ENCODE assay signal across 15 cellular contexts in genomic region chr17:66783656-66784381, GRCh38. TPM values are rescaled to one million over a fixed set of nuclear protein-coding genes. Genes with fewer than 3 reads are reported as not detected.
DNase-seq lines count a peak whose midpoint lies in the region; ATAC-seq and TF ChIP-seq lines count a peak whose summit lies in the region.
"Had no signal": no experiment of that assay in that cellular context is flagged by ENCODE, and none has a peak within 500 bp of the region (broad histone marks: within the 10 kb centered on the region; RNA-seq: fewer than 3 reads in every experiment).

No MANE protein-coding gene starts in this region.

- TF ChIP-seq CTCF in chondrocyte (IDR thresholded peaks at IDR 0.05) (no peak), foreskin fibroblast (IDR thresholded peaks at IDR 0.05; ENCODE audit: low read depth, low read length) (no peak)

- H3K4me3 ChIP-seq in H7 (ENCODE audit: insufficient read depth, low read depth, low read length) (no peak overlapping the region), foreskin fibroblast (ENCODE audit: low read depth in 1 of 2, low read length in 2 of 2) (no peak overlapping the region)
- H3K4me3 ChIP-seq: A549, K562 had no signal

- H3K36me3 Mint-ChIP-seq in chondrocyte (ENCODE audit: low read depth): peaks cover 5% of the 10 kb centered on the region

- no peak overlapping the region for H3K4me3 Mint-ChIP-seq in stimulated activated naive CD8-positive, alpha-beta T cell treated with anti-CD3 and anti-CD28 coated beads, Interleukin-15, amount 100 ng/mL, for 72 hours
- no peak overlapping the region for H3K4me3 Mint-ChIP-seq in chondrocyte (ENCODE audit: unreplicated experiment)
- H3K4me3 Mint-ChIP-seq: CD8-positive, alpha-beta memory T cell had no signal

- H3K4me1 Mint-ChIP-seq in stimulated activated naive CD8-positive, alpha-beta T cell treated with anti-CD3 and anti-CD28 coated beads, Interleukin-15, amount 100 ng/mL, for 72 hours: no peaks in the 10 kb centered on the region
- H3K4me1 Mint-ChIP-seq in chondrocyte (ENCODE audit: low read depth): no peaks in the 10 kb centered on the region

- H3K27ac Mint-ChIP-seq in stimulated activated naive CD8-positive, alpha-beta T cell treated with anti-CD3 and anti-CD28 coated beads, Interleukin-15, amount 100 ng/mL, for 72 hours: peak overlapping the region in 1 of 2 donors; percentile 80
- no peak overlapping the region for H3K27ac Mint-ChIP-seq in chondrocyte (ENCODE audit: unreplicated experiment)

- H3K27me3 Mint-ChIP-seq in stimulated activated naive CD8-positive, alpha-beta T cell treated with anti-CD3 and anti-CD28 coated beads, Interleukin-15, amount 100 ng/mL, for 72 hours: no peaks in the 10 kb centered on the region
- H3K27me3 Mint-ChIP-seq in chondrocyte (ENCODE audit: low read depth): no peaks in the 10 kb centered on the region
- H3K27me3 Mint-ChIP-seq: CD8-positive, alpha-beta memory T cell had no signal

- H3K36me3 ChIP-seq in H7 (replicated peaks; ENCODE audit: control insufficient read depth, insufficient read depth, low read length): no peaks in the 10 kb centered on the region
- H3K36me3 ChIP-seq: BE2C had no signal

- peak; percentile 50 for ATAC-seq in stimulated activated naive CD8-positive, alpha-beta T cell treated with anti-CD3 and anti-CD28 coated beads, Interleukin-15, Interleukin-2, amounts not matched to agents 100 U/mL and 50 U/mL, for 24 hours
- no peak for ATAC-seq in stimulated activated naive CD8-positive, alpha-beta T cell treated with anti-CD3 and anti-CD28 coated beads, Interleukin-15, amount 100 ng/mL, for 72 hours
- ATAC-seq in HG02885 (IDR thresholded peaks at IDR 0.05; ENCODE audit: poor library complexity, unreplicated experiment) (no peak), GM19397 (IDR thresholded peaks at IDR 0.05; ENCODE audit: unreplicated experiment) (no peak)
- ATAC-seq: A549, K562 had no signal

- no peaks in the 10 kb centered on the region for H3K27me3 ChIP-seq in H7 (ENCODE audit: control insufficient read depth, insufficient read depth, low read length)
- H3K27me3 ChIP-seq: BE2C had no signal

- no peaks in the 10 kb centered on the region for H3K9me3 Mint-ChIP-seq in stimulated activated naive CD8-positive, alpha-beta T cell treated with anti-CD3 and anti-CD28 coated beads, Interleukin-15, amount 100 ng/mL, for 72 hours
- H3K9me3 Mint-ChIP-seq in chondrocyte (ENCODE audit: low read depth): no peaks in the 10 kb centered on the region
- H3K9me3 Mint-ChIP-seq: CD8-positive, alpha-beta memory T cell had no signal

- no peak for DNase-seq in stimulated activated naive CD8-positive, alpha-beta T cell treated with anti-CD3 and anti-CD28 coated beads, Interleukin-15, Interleukin-2, amounts not matched to agents 100 U/mL and 50 U/mL, for 24 hours
- DNase-seq in stimulated activated naive CD8-positive, alpha-beta T cell treated with anti-CD3 and anti-CD28 coated beads, Interleukin-15, amount 100 ng/mL, for 72 hours: no peak
- DNase-seq in H7: peak; percentile 56
- DNase-seq in chondrocyte (ENCODE audit: low spot score): peak; percentile 37
- DNase-seq in foreskin fibroblast: no peak
- DNase-seq: BE2C; Caco-2; CD8-positive, alpha-beta memory T cell; DND-41; GF-D8 had no signal

RNA-seq across cellular contexts. Expression of gene CACNG5, which starts 51.1 kb away (rescaled TPM):
- total RNA-seq in H7 (2014; rRNA removed; shearing (Covaris generic)): 1.4 and 2.0 TPM in 2 replicates
- total RNA-seq in chondrocyte: not detected in 3 replicates
- total RNA-seq: Caco-2; CD8-positive, alpha-beta memory T cell; H4; K562 had no signal

Comparison
In these comparisons a context has a peak if more than half of its experiments do, and no peak if none do; other contexts are left out.
1. DNase-seq: peak in H7 (single experiment) and chondrocyte (single experiment); none in stimulated activated naive CD8-positive, alpha-beta T cell treated with anti-CD3 and anti-CD28 coated beads, Interleukin-15, Interleukin-2, amounts not matched to agents 100 U/mL and 50 U/mL, for 24 hours (single experiment), stimulated activated naive CD8-positive, alpha-beta T cell treated with anti-CD3 and anti-CD28 coated beads, Interleukin-15, amount 100 ng/mL, for 72 hours (0 of 2) and foreskin fibroblast (0 of 2).